ENCODE assay signal across 31 cellular contexts in the genomic region with DNA sequence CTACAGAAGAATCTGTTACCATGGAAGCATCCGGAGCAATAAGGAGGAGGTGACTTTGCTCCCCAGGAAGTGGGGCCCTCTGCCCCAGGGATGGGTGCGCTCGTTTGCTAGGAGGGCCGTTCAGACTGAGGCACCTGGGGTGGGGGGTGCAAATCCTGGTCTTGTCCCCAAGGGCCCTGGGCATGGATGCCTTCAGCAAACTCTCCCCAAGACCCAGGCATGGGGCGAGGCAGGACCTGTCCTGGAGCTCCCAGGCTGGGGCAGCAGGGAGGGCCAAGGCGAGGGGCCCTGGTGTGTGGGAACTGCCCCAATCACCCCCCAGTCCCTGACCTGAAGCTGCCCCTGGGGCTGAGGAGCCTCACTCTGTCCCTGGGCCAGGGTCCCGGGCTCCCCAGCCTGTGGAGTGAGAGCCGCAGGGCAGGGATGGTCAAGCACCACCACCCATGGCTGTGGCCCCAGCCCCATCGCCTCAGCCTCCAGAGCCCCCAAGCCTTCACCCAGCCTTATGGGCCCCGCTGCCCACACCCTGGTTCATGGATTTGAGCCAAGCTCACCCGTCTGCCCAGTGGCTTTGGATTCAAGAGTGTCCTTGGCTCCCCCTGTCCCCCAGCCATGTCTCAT.
"Had no signal": no experiment of that assay in that cellular context is flagged by ENCODE, and none has a peak within 500 bp of the region (broad histone marks: within the 10 kb centered on the region; RNA-seq: fewer than 3 reads in every experiment).

No MANE protein-coding gene starts in this region.

- H3K4me3 ChIP-seq: K562, MG63, PC-9, SJCRH30 had no signal

- H3K27ac ChIP-seq: PC-9, RWPE1, SJCRH30 had no signal

- H3K36me3 ChIP-seq: MG63, SJCRH30 had no signal

- H2AFZ ChIP-seq: PC-9 had no signal

- H3K27me3 ChIP-seq: MG63, SJCRH30 had no signal

- ATAC-seq: K562, Panc1, Right ventricle myocardium inferior had no signal

- H3K4me2 ChIP-seq: PC-9, SK-N-SH had no signal

- H3K9me3 ChIP-seq: MG63, SJCRH30, SK-N-SH had no signal

- H3K4me1 ChIP-seq: SJCRH30 had no signal

- H3K9ac ChIP-seq: SK-N-SH had no signal

- DNase-seq: Kasumi-1, KG1, MG63, NCI-H1048, NCI-H1105 treated with DMSO at 0.1 percent for 48 hours, NCI-H1417, NCI-H1436, NCI-H146, NCI-H1694, NCI-H187, NCI-H1930, NCI-H2029 treated with DMSO at 0.1 percent for 48 hours, NCI-H2081 treated with DMSO at 0.1 percent for 48 hours, NCI-H2107, NCI-H2171, NCI-H345, NCI-H446, NCI-H510A treated with DMSO at 0.1 percent for 48 hours, NCI-H524 treated with DMSO at 0.1 percent for 48 hours, NCI-H526 treated with DMSO at 0.1 percent for 48 hours, NCI-H774, PC-9, SHP77, SIG-M5, SJCRH30, SK-N-SH, SW 1271 had no signal
